In genomic region chr11:47886096-47886495, GRCh38 we compare ENCODE assay signal across 9 cellular contexts. TPM values are rescaled to one million over a fixed set of nuclear protein-coding genes. Genes with fewer than 3 reads are reported as not detected.
A peak's percentile ranks its signal among the peaks of the same experiment; 100 is the strongest.
DNase-seq lines count a peak whose midpoint lies in the region; ATAC-seq and TF ChIP-seq lines count a peak whose summit lies in the region.
"Had no signal": no experiment of that assay in that cellular context is flagged by ENCODE, and none has a peak within 500 bp of the region (broad histone marks: within the 10 kb centered on the region; RNA-seq: fewer than 3 reads in every experiment).

No MANE protein-coding gene starts in this region.

- no peaks in the 10 kb centered on the region for H3K9me3 ChIP-seq in gastroesophageal sphincter

- no peaks in the 10 kb centered on the region for H3K9me3 Mint-ChIP-seq in stimulated activated naive B cell treated with anti-CD40 and anti-IgM and Interleukin-4, amounts not matched to agents 10 μg/mL and 1 μg/mL and 100 μg/mL, for 72 hours
- H3K9me3 Mint-ChIP-seq in glutamatergic neuron (ENCODE audit: unreplicated experiment), result no peaks in the 10 kb centered on the region

- H3K27me3 ChIP-seq in gastroesophageal sphincter, result peaks cover 4% of the 10 kb centered on the region

- DNase-seq in activated effector memory CD4-positive, alpha-beta T cell treated with Interleukin-2 at 50 U/mL for 16 hours, result peak; percentile 43
- DNase-seq in activated effector memory CD4-positive, alpha-beta T cell treated with anti-CD3 and anti-CD28 coated beads, Interleukin-2, amount 50 U/mL, for 16 hours, result no peak
- DNase-seq in activated T-helper 1 cell treated with Interleukin-2 at 50 U/mL for 16 hours (ENCODE audit: low read depth) (peak; percentile 7), NCI-H526 treated with DMSO at 0.1 percent for 48 hours (lab: John Stamatoyannopoulos, UW) (no peak), glutamatergic neuron (no peak)
- no peak for DNase-seq in stimulated activated naive B cell treated with anti-CD40 and anti-IgM and Interleukin-4, amounts not matched to agents 10 μg/mL and 1 μg/mL and 100 μg/mL, for 72 hours
- DNase-seq: NCI-H345 had no signal

- no peaks in the 10 kb centered on the region for H3K27me3 Mint-ChIP-seq in stimulated activated naive B cell treated with anti-CD40 and anti-IgM and Interleukin-4, amounts not matched to agents 10 μg/mL and 1 μg/mL and 100 μg/mL, for 72 hours
- no peaks in the 10 kb centered on the region for H3K27me3 Mint-ChIP-seq in glutamatergic neuron (ENCODE audit: unreplicated experiment)

- H3K27ac Mint-ChIP-seq in stimulated activated naive B cell treated with anti-CD40 and anti-IgM and Interleukin-4, amounts not matched to agents 10 μg/mL and 1 μg/mL and 100 μg/mL, for 72 hours, result no peak overlapping the region
- no peak overlapping the region for H3K27ac Mint-ChIP-seq in glutamatergic neuron (ENCODE audit: unreplicated experiment)

- no peak for TF ChIP-seq POLR2A in gastroesophageal sphincter (IDR thresholded peaks at IDR 0.05)

- H3K36me3 Mint-ChIP-seq in stimulated activated naive B cell treated with anti-CD40 and anti-IgM and Interleukin-4, amounts not matched to agents 10 μg/mL and 1 μg/mL and 100 μg/mL, for 72 hours, result no peaks in the 10 kb centered on the region
- no peaks in the 10 kb centered on the region for H3K36me3 Mint-ChIP-seq in glutamatergic neuron (ENCODE audit: unreplicated experiment)

- H3K4me1 ChIP-seq in gastroesophageal sphincter, result no peaks in the 10 kb centered on the region

- no peaks in the 10 kb centered on the region for H3K36me3 ChIP-seq in gastroesophageal sphincter

- WGBS in gastroesophageal sphincter (ENCODE audit: low coverage in 1 of 2), 2 donors, result 30 to 31% methylated on average over 6 of the region's 6 CpGs

- peak overlapping the region in 1 of 2 donors; percentile 4 for H3K4me3 Mint-ChIP-seq in stimulated activated naive B cell treated with anti-CD40 and anti-IgM and Interleukin-4, amounts not matched to agents 10 μg/mL and 1 μg/mL and 100 μg/mL, for 72 hours
- no peak overlapping the region for H3K4me3 Mint-ChIP-seq in glutamatergic neuron (ENCODE audit: unreplicated experiment)

- TF ChIP-seq EP300 in gastroesophageal sphincter (IDR thresholded peaks at IDR 0.05), result no peak

- ATAC-seq in gastroesophageal sphincter, result peak; percentile 58
- peak; percentile 50 to 68 for ATAC-seq in stimulated activated naive B cell treated with anti-CD40 and anti-IgM and Interleukin-4, amounts not matched to agents 10 μg/mL and 1 μg/mL and 100 μg/mL, for 72 hours (replicated peaks)
- ATAC-seq in GM18520 (IDR thresholded peaks at IDR 0.05; ENCODE audit: unreplicated experiment), result no peak

- no peak overlapping the region for H3K4me3 ChIP-seq in gastroesophageal sphincter

- peaks cover 9 to 17% of the 10 kb centered on the region in 2 donors for H3K4me1 Mint-ChIP-seq in stimulated activated naive B cell treated with anti-CD40 and anti-IgM and Interleukin-4, amounts not matched to agents 10 μg/mL and 1 μg/mL and 100 μg/mL, for 72 hours
- H3K4me1 Mint-ChIP-seq in glutamatergic neuron (ENCODE audit: low read depth, unreplicated experiment), result no peaks in the 10 kb centered on the region

- H3K27ac ChIP-seq in gastroesophageal sphincter, result peak overlapping the region in 1 of 4 donors; percentile 29

- no peak for TF ChIP-seq CTCF in gastroesophageal sphincter (IDR thresholded peaks at IDR 0.05)
- no peak for TF ChIP-seq CTCF in glutamatergic neuron (IDR thresholded peaks at IDR 0.05; ENCODE audit: partially characterized antibody, unreplicated experiment)

RNA-seq across cellular contexts. Expression of gene NUP160, which starts 37.9 kb away (rescaled TPM):
- 10 to 100 TPM; 15.7 to 34.2 (median 22.9) TPM for total RNA-seq in gastroesophageal sphincter
- total RNA-seq in glutamatergic neuron (ENCODE audit: unreplicated experiment), result 56.2 TPM

Comparison
In these comparisons a context has a peak if more than half of its experiments do, and no peak if none do; other contexts are left out.
1. DNase-seq: peak in activated effector memory CD4-positive, alpha-beta T cell treated with Interleukin-2 at 50 U/mL for 16 hours (single experiment) and activated T-helper 1 cell treated with Interleukin-2 at 50 U/mL for 16 hours (single experiment); none in activated effector memory CD4-positive, alpha-beta T cell treated with anti-CD3 and anti-CD28 coated beads, Interleukin-2, amount 50 U/mL, for 16 hours (single experiment), stimulated activated naive B cell treated with anti-CD40 and anti-IgM and Interleukin-4, amounts not matched to agents 10 μg/mL and 1 μg/mL and 100 μg/mL, for 72 hours (single experiment), NCI-H526 treated with DMSO at 0.1 percent for 48 hours (single experiment) and glutamatergic neuron (single experiment).